Comparison of ENCODE assay signal across 8 cellular contexts in genomic region chr7:39565538-39565937, GRCh38. TPM values are rescaled to one million over a fixed set of nuclear protein-coding genes. Genes with fewer than 3 reads are reported as not detected.
A peak's percentile ranks its signal among the peaks of the same experiment; 100 is the strongest.
DNase-seq lines count a peak whose midpoint lies in the region; ATAC-seq lines count a peak whose summit lies in the region.

No MANE protein-coding gene starts in this region.

- H3K36me3 ChIP-seq in iPS-15b (ENCODE audit: control insufficient read depth, insufficient read depth, low read length) = no peaks in the 10 kb centered on the region

- POLR2A ChIA-PET in activated CD4-positive, alpha-beta memory T cell treated with anti-CD3 and anti-CD28 coated beads, Interleukin-2, amount 10 ng/mL, durations not matched to agents 7 days and 5 days (lab: Charles Lee) = no interaction called here

- H3K9me3 ChIP-seq in iPS-15b (ENCODE audit: control insufficient read depth, insufficient read depth, low read length) = no peaks in the 10 kb centered on the region

- H3K27me3 ChIP-seq in iPS-15b (ENCODE audit: control insufficient read depth, insufficient read depth, low read length) = no peaks in the 10 kb centered on the region

- peaks cover 5% of the 10 kb centered on the region for H3K27me3 Mint-ChIP-seq in activated CD4-positive, alpha-beta memory T cell treated with anti-CD3 and anti-CD28 coated beads, Interleukin-2, amount 10 ng/mL, durations not matched to agents 7 days and 5 days
- no peaks in the 10 kb centered on the region for H3K27me3 Mint-ChIP-seq in stimulated activated naive B cell treated with anti-CD40 and anti-IgM and Interleukin-4, amounts not matched to agents 10 μg/mL and 1 μg/mL and 100 μg/mL, for 72 hours

- DNase-seq in NCI-H146 (lab: John Stamatoyannopoulos, UW) = peak; percentile 13
- DNase-seq in NCI-H146 treated with DMSO at 0.1 percent for 48 hours (lab: John Stamatoyannopoulos, UW; ENCODE audit: unreplicated experiment) = no peak
- DNase-seq in activated CD4-positive, alpha-beta memory T cell treated with anti-CD3 and anti-CD28 coated beads, Interleukin-2, amount 10 ng/mL, durations not matched to agents 7 days and 5 days = no peak
- no peak for DNase-seq in stimulated activated naive B cell treated with anti-CD40 and anti-IgM and Interleukin-4, amounts not matched to agents 10 μg/mL and 1 μg/mL and 100 μg/mL, for 72 hours
- DNase-seq in NCI-H1417 treated with DMSO at 0.1 percent for 48 hours (lab: John Stamatoyannopoulos, UW) = no peak
- no peak for DNase-seq in HCEC 1CT

- H3K4me1 Mint-ChIP-seq in activated CD4-positive, alpha-beta memory T cell treated with anti-CD3 and anti-CD28 coated beads, Interleukin-2, amount 10 ng/mL, durations not matched to agents 7 days and 5 days = peaks cover 14% of the 10 kb centered on the region
- peaks cover 9 to 22% of the 10 kb centered on the region in 2 donors for H3K4me1 Mint-ChIP-seq in stimulated activated naive B cell treated with anti-CD40 and anti-IgM and Interleukin-4, amounts not matched to agents 10 μg/mL and 1 μg/mL and 100 μg/mL, for 72 hours

- ATAC-seq in stimulated activated naive B cell treated with anti-CD40 and anti-IgM and Interleukin-4, amounts not matched to agents 10 μg/mL and 1 μg/mL and 100 μg/mL, for 72 hours (replicated peaks) = no peak
- ATAC-seq in HG03097 (IDR thresholded peaks at IDR 0.05; ENCODE audit: low FRiP score, unreplicated experiment) = no peak

- peak overlapping the region; percentile 83 for H3K27ac Mint-ChIP-seq in activated CD4-positive, alpha-beta memory T cell treated with anti-CD3 and anti-CD28 coated beads, Interleukin-2, amount 10 ng/mL, durations not matched to agents 7 days and 5 days
- peak overlapping the region; percentile 97 for H3K27ac Mint-ChIP-seq in stimulated activated naive B cell treated with anti-CD40 and anti-IgM and Interleukin-4, amounts not matched to agents 10 μg/mL and 1 μg/mL and 100 μg/mL, for 72 hours

- no peaks in the 10 kb centered on the region for H3K4me1 ChIP-seq in iPS-15b (ENCODE audit: control insufficient read depth, insufficient read depth, low read length)

- H3K9ac ChIP-seq in iPS-15b (ENCODE audit: low read depth, low read length) = peak overlapping the region; percentile 84

- H3K9me3 Mint-ChIP-seq in activated CD4-positive, alpha-beta memory T cell treated with anti-CD3 and anti-CD28 coated beads, Interleukin-2, amount 10 ng/mL, durations not matched to agents 7 days and 5 days = no peaks in the 10 kb centered on the region
- H3K9me3 Mint-ChIP-seq in stimulated activated naive B cell treated with anti-CD40 and anti-IgM and Interleukin-4, amounts not matched to agents 10 μg/mL and 1 μg/mL and 100 μg/mL, for 72 hours = no peaks in the 10 kb centered on the region

- H3K4me3 Mint-ChIP-seq in activated CD4-positive, alpha-beta memory T cell treated with anti-CD3 and anti-CD28 coated beads, Interleukin-2, amount 10 ng/mL, durations not matched to agents 7 days and 5 days = peak overlapping the region; percentile 94
- peak overlapping the region; percentile 96 to 97 for H3K4me3 Mint-ChIP-seq in stimulated activated naive B cell treated with anti-CD40 and anti-IgM and Interleukin-4, amounts not matched to agents 10 μg/mL and 1 μg/mL and 100 μg/mL, for 72 hours

- peak overlapping the region; percentile 99 for H3K4me3 ChIP-seq in iPS-15b (ENCODE audit: low read depth, low read length)

- H3K36me3 Mint-ChIP-seq in activated CD4-positive, alpha-beta memory T cell treated with anti-CD3 and anti-CD28 coated beads, Interleukin-2, amount 10 ng/mL, durations not matched to agents 7 days and 5 days (ENCODE audit: low read depth) = peaks cover 6% of the 10 kb centered on the region
- H3K36me3 Mint-ChIP-seq in stimulated activated naive B cell treated with anti-CD40 and anti-IgM and Interleukin-4, amounts not matched to agents 10 μg/mL and 1 μg/mL and 100 μg/mL, for 72 hours = peaks cover 4% of the 10 kb centered on the region in 2 donors

- CTCF ChIA-PET in activated CD4-positive, alpha-beta memory T cell treated with anti-CD3 and anti-CD28 coated beads, Interleukin-2, amount 10 ng/mL, durations not matched to agents 7 days and 5 days (lab: Charles Lee) = no interaction called here

RNA-seq across cellular contexts. Expression of gene YAE1, which starts 0.7 kb away (rescaled TPM):
- 1 to 10 TPM; 8.4 to 9.3 TPM for total RNA-seq in activated CD4-positive, alpha-beta memory T cell treated with anti-CD3 and anti-CD28 coated beads, Interleukin-2, amount 10 ng/mL, durations not matched to agents 7 days and 5 days

RNA-seq across cellular contexts. Expression of gene RALA, which starts 57.8 kb away (rescaled TPM):
- 10 to 100 TPM; 27.8 to 29.6 TPM for total RNA-seq in activated CD4-positive, alpha-beta memory T cell treated with anti-CD3 and anti-CD28 coated beads, Interleukin-2, amount 10 ng/mL, durations not matched to agents 7 days and 5 days
